Comparison of ENCODE assay signal across 23 cellular contexts in the genomic region with DNA sequence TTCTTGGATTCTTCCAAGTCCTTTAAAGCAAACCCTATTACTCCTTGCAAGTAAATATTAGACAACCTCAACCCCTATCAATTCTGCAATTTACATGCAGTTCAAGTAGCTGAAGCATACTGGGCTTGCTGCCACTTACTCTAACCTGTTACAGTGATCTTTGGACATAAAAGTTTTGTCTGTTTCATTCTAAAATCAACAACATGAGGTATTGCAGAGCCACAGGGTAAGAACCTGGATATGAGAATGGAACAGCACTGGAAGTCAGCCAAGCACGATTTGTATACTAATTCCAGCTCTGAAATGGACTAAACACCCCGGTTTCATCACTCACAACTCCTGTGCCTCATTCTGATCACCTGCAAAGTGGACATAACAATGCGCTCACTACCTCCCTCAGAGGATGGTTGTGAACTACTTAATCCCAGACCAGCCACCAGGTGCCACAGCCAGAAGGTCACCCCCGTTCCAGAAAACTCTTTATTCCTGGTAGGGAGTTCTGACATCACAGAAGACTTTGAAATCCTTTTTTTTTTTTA.
DNase-seq lines count a peak whose midpoint lies in the region; ATAC-seq, FAIRE-seq and TF ChIP-seq lines count a peak whose summit lies in the region.
"Had no signal": no experiment of that assay in that cellular context is flagged by ENCODE, and none has a peak within 500 bp of the region (broad histone marks: within the 10 kb centered on the region; RNA-seq: fewer than 3 reads in every experiment).

No MANE protein-coding gene starts in this region.

- in situ Hi-C loops in K562 (cut with MboI), result no loop called here

- no peaks in the 10 kb centered on the region for H3K27me3 Mint-ChIP-seq in MCF 10A (ENCODE audit: insufficient read depth, unreplicated experiment)

- no peaks in the 10 kb centered on the region for H4K20me1 ChIP-seq in K562 (replicated peaks; ENCODE audit: control insufficient read depth, insufficient read depth, low read length)

- intact Hi-C loops in MCF 10A (cut with micrococcal nuclease) (no loop called here), breast epithelium (cut with DNase I; ENCODE audit: low total_unique reads) (no loop called here), K562 (cut with micrococcal nuclease) (no loop called here), sciatic nerve (cut with DNase I) (no loop called here)

- peaks cover 8% of the 10 kb centered on the region for H3K9me3 Mint-ChIP-seq in MCF 10A (ENCODE audit: unreplicated experiment)
- H3K9me3 Mint-ChIP-seq: CD8-positive, alpha-beta memory T cell had no signal

- no peak for TF ChIP-seq RAD21 in K562 (CRISPR knock-in tag; conservative IDR thresholded peaks at IDR 0.05 in 1 of 2, IDR thresholded peaks at IDR 0.05 in 1 of 2)

- no peaks in the 10 kb centered on the region for H3K79me2 ChIP-seq in K562 (ENCODE audit: control insufficient read depth, insufficient read depth, low read length)

- H3K27ac Mint-ChIP-seq in MCF 10A (ENCODE audit: low read depth, unreplicated experiment), result no peak overlapping the region
- H3K27ac Mint-ChIP-seq: CD8-positive, alpha-beta memory T cell had no signal

- 0 out of 3 replicates have a peak, but pooled peaks have one; percentile 8 for ATAC-seq in K562
- ATAC-seq in left lobe of liver, result peak; percentile 74
- ATAC-seq in sciatic nerve, result no peak

- TF ChIP-seq CTCF in MCF 10A (IDR thresholded peaks at IDR 0.05; ENCODE audit: unreplicated experiment) (no peak), breast epithelium (IDR thresholded peaks at IDR 0.05) (no peak), K562 (IDR thresholded peaks at IDR 0.05 in 2 of 3, conservative IDR thresholded peaks at IDR 0.05 in 1 of 3; ENCODE audit: insufficient read depth in 2 of 3, low read depth in 1 of 3, low read length in 3 of 3) (no peak)

- H3K4me3 ChIP-seq in breast epithelium, result no peak overlapping the region
- no peak overlapping the region for H3K4me3 ChIP-seq in K562
- H3K4me3 ChIP-seq: PC-9, SJSA1 had no signal

- H2AFZ ChIP-seq in K562 (ENCODE audit: low read depth, low read length), result peak overlapping the region; percentile 56
- H2AFZ ChIP-seq: PC-9 had no signal

- H3K27ac ChIP-seq in breast epithelium, result no peak overlapping the region
- H3K27ac ChIP-seq in K562 (ENCODE audit: extremely low read depth, low read depth, low read length), result no peak overlapping the region
- H3K27ac ChIP-seq: KMS-11, PC-9, RWPE1, SJSA1 had no signal

- CTCF ChIA-PET in MCF 10A (lab: Yijun Ruan, JAX) (interaction anchor here (0.6 kb wide), 1 partner anchor 514 kb away, joined by 3 read pairs; no protein-coding TSS in a partner anchor), K562 (lab: Yijun Ruan, JAX; ENCODE audit: low intra/inter-chr PET ratio) (no interaction called here)

- no peak for TF ChIP-seq EP300 in K562 (IDR thresholded peaks at IDR 0.05; ENCODE audit: low read length)

- no TSS peak for BruUV-seq in MCF 10A (replicated peaks; lab: Mats Ljungman, UMichigan)
- no TSS peak for BruUV-seq in K562 (replicated peaks; lab: Mats Ljungman, UMichigan)

- peaks cover 5% of the 10 kb centered on the region for H3K4me1 Mint-ChIP-seq in MCF 10A (ENCODE audit: insufficient read depth, unreplicated experiment)
- H3K4me1 Mint-ChIP-seq: CD8-positive, alpha-beta memory T cell had no signal

- no peaks in the 10 kb centered on the region for H3K36me3 ChIP-seq in breast epithelium
- H3K36me3 ChIP-seq in K562 (ENCODE audit: control insufficient read depth, insufficient read depth, low read length), result no peaks in the 10 kb centered on the region
- H3K36me3 ChIP-seq: SJSA1 had no signal

- TF ChIP-seq POLR2A in breast epithelium (IDR thresholded peaks at IDR 0.05) (no peak), K562 (conservative IDR thresholded peaks at IDR 0.05) (no peak)

- POLR2A ChIA-PET in MCF 10A (lab: Yijun Ruan, JAX), result no interaction called here
- POLR2A ChIA-PET in K562 (lab: Yijun Ruan, JAX), result interaction anchor here (1.8 kb wide), 1 partner anchor 15 kb away, joined by 4 read pairs; no protein-coding TSS in a partner anchor

- H3K9ac ChIP-seq in K562 (ENCODE audit: insufficient read depth in 1 of 2, low read depth in 2 of 2, low read length in 2 of 2), result no peak overlapping the region
- H3K9ac ChIP-seq: KMS-11 had no signal

- H3K4me3 Mint-ChIP-seq in MCF 10A (ENCODE audit: unreplicated experiment), result no peak overlapping the region

- H3K27me3 ChIP-seq in breast epithelium (no peaks in the 10 kb centered on the region), K562 (ENCODE audit: control insufficient read depth in 2 of 2, insufficient read depth in 2 of 2, low read length in 2 of 2) (no peaks in the 10 kb centered on the region)
- H3K27me3 ChIP-seq: SJSA1 had no signal

- H3K9me1 ChIP-seq in K562 (ENCODE audit: control insufficient read depth, insufficient read depth, low read length), result no peaks in the 10 kb centered on the region

- no peak for FAIRE-seq in K562 (lab: Jason Lieb, UNC)
- FAIRE-seq: D721Med, H1 had no signal

- H3K4me1 ChIP-seq in breast epithelium (no peaks in the 10 kb centered on the region), K562 (replicated peaks in 1 of 2; ENCODE audit: control insufficient read depth in 2 of 2, insufficient read depth in 2 of 2, low read length in 2 of 2) (peaks cover under 1 to 41% of the 10 kb centered on the region in 2 experiments)
- H3K4me1 ChIP-seq: SJSA1 had no signal

- H3K36me3 Mint-ChIP-seq in MCF 10A (ENCODE audit: insufficient read depth, unreplicated experiment), result no peaks in the 10 kb centered on the region

- DNase-seq in MCF 10A (ENCODE audit: unreplicated experiment) (peak; percentile 16), breast epithelium (ENCODE audit: low spot score in 2 of 2) (no peak), K562 (ENCODE audit: extremely low read depth in 1 of 4, low spot score in 3 of 4) (no peak), left lobe of liver (ENCODE audit: low spot score) (peak; percentile 51), NCI-H345 treated with DMSO at 0.1 percent for 48 hours (lab: John Stamatoyannopoulos, UW; ENCODE audit: unreplicated experiment) (no peak), D341Med (ENCODE audit: low spot score) (no peak), sciatic nerve (ENCODE audit: low spot score) (no peak)
- DNase-seq: ACHN; C1 segment of cervical spinal cord; CD8-positive, alpha-beta memory T cell; DMS79 treated with DMSO at 0.1 percent for 48 hours; NCI-H1105; NCI-H2081; NCI-H2171 treated with DMSO at 0.1 percent for 48 hours; NCI-H510A; NCI-H748 treated with DMSO at 0.1 percent for 48 hours; PC-9; SW 1271 had no signal

- H3K9me3 ChIP-seq in breast epithelium, result no peaks in the 10 kb centered on the region
- no peaks in the 10 kb centered on the region for H3K9me3 ChIP-seq in K562 (replicated peaks; ENCODE audit: control insufficient read depth, insufficient read depth, low read depth, low read length)
- H3K9me3 ChIP-seq: SJSA1 had no signal

- no peak overlapping the region for H3K4me2 ChIP-seq in K562 (ENCODE audit: insufficient read depth, low read length)
- H3K4me2 ChIP-seq: KMS-11, PC-9 had no signal

- 72% methylated on average over 4 of the region's 4 CpGs for whole genome bisulfite sequencing in K562 (ENCODE audit: insufficient coverage, low coverage, missing lambda C conversion rate)

TF ChIP-seq in K562, 482 proteins besides CTCF, POLR2A, EP300 and RAD21 (continues in another document):
- TF ChIP-seq, protein P1, sequence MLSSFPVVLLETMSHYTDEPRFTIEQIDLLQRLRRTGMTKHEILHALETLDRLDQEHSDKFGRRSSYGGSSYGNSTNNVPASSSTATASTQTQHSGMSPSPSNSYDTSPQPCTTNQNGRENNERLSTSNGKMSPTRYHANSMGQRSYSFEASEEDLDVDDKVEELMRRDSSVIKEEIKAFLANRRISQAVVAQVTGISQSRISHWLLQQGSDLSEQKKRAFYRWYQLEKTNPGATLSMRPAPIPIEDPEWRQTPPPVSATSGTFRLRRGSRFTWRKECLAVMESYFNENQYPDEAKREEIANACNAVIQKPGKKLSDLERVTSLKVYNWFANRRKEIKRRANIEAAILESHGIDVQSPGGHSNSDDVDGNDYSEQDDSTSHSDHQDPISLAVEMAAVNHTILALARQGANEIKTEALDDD (IDR thresholded peaks at IDR 0.05), result 0 out of 2 replicates have a peak, but pooled peaks have one; percentile 31
- TF ChIP-seq NFIC (IDR thresholded peaks at IDR 0.05) (peak; percentile 34; the same call in 1 of the 2 replicates), KLF1 (tag; IDR thresholded peaks at IDR 0.05) (no peak)
- TF ChIP-seq, protein P2, sequence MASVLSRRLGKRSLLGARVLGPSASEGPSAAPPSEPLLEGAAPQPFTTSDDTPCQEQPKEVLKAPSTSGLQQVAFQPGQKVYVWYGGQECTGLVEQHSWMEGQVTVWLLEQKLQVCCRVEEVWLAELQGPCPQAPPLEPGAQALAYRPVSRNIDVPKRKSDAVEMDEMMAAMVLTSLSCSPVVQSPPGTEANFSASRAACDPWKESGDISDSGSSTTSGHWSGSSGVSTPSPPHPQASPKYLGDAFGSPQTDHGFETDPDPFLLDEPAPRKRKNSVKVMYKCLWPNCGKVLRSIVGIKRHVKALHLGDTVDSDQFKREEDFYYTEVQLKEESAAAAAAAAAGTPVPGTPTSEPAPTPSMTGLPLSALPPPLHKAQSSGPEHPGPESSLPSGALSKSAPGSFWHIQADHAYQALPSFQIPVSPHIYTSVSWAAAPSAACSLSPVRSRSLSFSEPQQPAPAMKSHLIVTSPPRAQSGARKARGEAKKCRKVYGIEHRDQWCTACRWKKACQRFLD (CRISPR knock-in tag; IDR thresholded peaks at IDR 0.05), result 0 out of 2 replicates have a peak, but pooled peaks have one; percentile 44

Comparison
In these comparisons a context has a peak if more than half of its experiments do, and no peak if none do; other contexts are left out.
1. DNase-seq: peak in MCF 10A (single experiment) and left lobe of liver (single experiment); none in breast epithelium (0 of 2), K562 (0 of 4), NCI-H345 treated with DMSO at 0.1 percent for 48 hours (single experiment), D341Med (single experiment) and sciatic nerve (single experiment).